9 cellular contexts compared by ENCODE assay signal in the genomic region with DNA sequence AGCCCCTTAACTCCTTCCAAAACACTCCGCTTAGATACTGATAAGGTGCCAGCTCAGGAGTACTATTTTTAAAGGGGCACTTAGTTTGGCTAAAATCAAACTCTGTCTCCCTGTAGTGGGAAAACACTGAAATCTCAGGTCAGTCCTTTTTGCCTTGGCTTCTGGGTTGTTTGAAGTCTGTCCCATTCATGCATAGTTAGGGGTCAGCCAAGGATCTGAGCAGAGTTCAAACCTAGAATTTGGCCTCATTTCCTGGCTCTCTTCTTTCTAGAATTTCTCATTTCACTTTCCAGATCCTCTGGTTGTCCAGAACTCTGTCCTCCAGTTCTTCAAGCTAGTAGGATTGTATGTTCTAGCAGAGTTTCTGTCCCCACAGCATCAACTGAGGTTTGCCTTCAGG. TPM values are rescaled to one million over a fixed set of nuclear protein-coding genes. Genes with fewer than 3 reads are reported as not detected.
"Had no signal": no experiment of that assay in that cellular context is flagged by ENCODE, and none has a peak within 500 bp of the region (broad histone marks: within the 10 kb centered on the region; RNA-seq: fewer than 3 reads in every experiment).

No MANE protein-coding gene starts in this region.

- H3K27ac Mint-ChIP-seq: HFFc6 had no signal

- H3K4me3 ChIP-seq: GM23248, HAP-1, K562 had no signal

- H3K36me3 ChIP-seq: HAP-1 had no signal

- H3K4me3 Mint-ChIP-seq: HFFc6 had no signal

- H2AFZ ChIP-seq: GM23248 had no signal

- ATAC-seq: HCT116, K562 had no signal

- H3K9me3 ChIP-seq: HAP-1 had no signal

- H3K27ac ChIP-seq: GM23248, HL-60 had no signal

- H3K9me3 Mint-ChIP-seq: HFFc6 had no signal

- DNase-seq: GM23248, GOT3, H7, HFFc6, IMR-90 had no signal

RNA-seq across cellular contexts. Expression of gene NAT8L, which starts 31.5 kb away (rescaled TPM):
- total RNA-seq: GM23248, IMR-90 had no signal
